In the genomic region with DNA sequence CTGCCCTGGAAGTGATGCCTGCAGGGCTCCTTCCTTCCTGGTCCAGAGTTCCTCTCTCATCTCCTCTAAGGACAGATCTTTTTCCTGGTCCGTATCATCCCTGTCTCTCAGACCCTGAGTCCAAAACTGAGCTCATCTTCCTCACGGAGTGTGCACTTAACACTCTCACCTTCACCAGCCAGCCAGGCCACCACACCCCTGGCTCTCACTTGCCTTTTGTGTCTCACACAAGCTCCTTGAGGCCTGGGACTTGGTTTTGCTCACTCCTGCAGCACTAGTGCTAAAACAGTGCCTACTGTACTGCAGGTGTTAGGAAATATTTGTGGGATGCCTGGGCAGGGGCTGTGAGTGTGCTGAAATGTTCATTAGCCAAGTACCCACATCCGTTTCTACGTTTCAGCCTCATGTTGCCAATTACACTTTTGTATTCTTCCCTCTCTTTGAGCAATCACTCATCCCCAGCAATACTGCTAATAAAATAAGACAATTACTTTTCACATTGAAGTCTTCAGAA, we compare ENCODE assay signal across 18 cellular contexts. TPM values are rescaled to one million over a fixed set of nuclear protein-coding genes. Genes with fewer than 3 reads are reported as not detected.
A peak's percentile ranks its signal among the peaks of the same experiment; 100 is the strongest.
DNase-seq lines count a peak whose midpoint lies in the region; ATAC-seq, FAIRE-seq and TF ChIP-seq lines count a peak whose summit lies in the region.
"Had no signal": no experiment of that assay in that cellular context is flagged by ENCODE, and none has a peak within 500 bp of the region (broad histone marks: within the 10 kb centered on the region; RNA-seq: fewer than 3 reads in every experiment).

No MANE protein-coding gene starts in this region.

- POLR2A ChIA-PET in GM12878 (lab: Charles Lee): no interaction called here

- no peak for DNase-seq in activated T-cell treated with anti-CD3 and anti-CD28 coated beads, Interleukin-2, amount 50 U/mL, for 24 hours
- no peak for DNase-seq in activated T-cell treated with anti-CD3 and anti-CD28 coated beads, Interleukin-2, amount 50 U/mL, for 4 hours
- DNase-seq in NOMO-1 (lab: John Stamatoyannopoulos, UW; ENCODE audit: unreplicated experiment in 2 of 2) (peak; percentile 36 to 44), GM12878 (ENCODE audit: low read depth, low spot score) (no peak), midbrain (lab: John Stamatoyannopoulos, UW) (no peak)
- DNase-seq: anterior cingulate cortex, cerebellar nuclear complex, heart right ventricle, KBM-7, mesendoderm, NCI-H2171, NCI-H748 treated with DMSO at 0.1 percent for 48 hours, uterus had no signal

- no peak overlapping the region for H3K9ac ChIP-seq in GM12878 (ENCODE audit: control insufficient read depth, insufficient read depth, low read length)

- CTCF ChIA-PET in GM12878 (lab: Yijun Ruan, JAX): no interaction called here

- H3K4me3 ChIP-seq in GM12878: no peak overlapping the region
- H3K4me3 ChIP-seq: heart right ventricle, right atrium auricular region, uterus had no signal

- peaks cover 41% of the 10 kb centered on the region for H3K4me1 Mint-ChIP-seq in activated T-cell treated with anti-CD3 and anti-CD28 coated beads, Interleukin-2, amount 50 U/mL, for 24 hours (ENCODE audit: low read depth)
- peaks cover 29% of the 10 kb centered on the region for H3K4me1 Mint-ChIP-seq in activated T-cell treated with anti-CD3 and anti-CD28 coated beads, Interleukin-2, amount 50 U/mL, for 4 hours (ENCODE audit: low read depth)
- H3K4me1 Mint-ChIP-seq in stimulated activated memory B cell treated with anti-CD40 and anti-IgM and Interleukin-4, amounts not matched to agents 10 μg/mL and 1 μg/mL and 100 μg/mL, for 72 hours: peaks cover 43% of the 10 kb centered on the region

- H2AFZ ChIP-seq in GM12878 (ENCODE audit: control insufficient read depth, low read depth, low read length): no peak overlapping the region

- no peaks in the 10 kb centered on the region for H3K9me3 ChIP-seq in GM12878 (replicated peaks; ENCODE audit: control insufficient read depth, insufficient read depth, low read length)
- H3K9me3 ChIP-seq: heart right ventricle, right atrium auricular region, uterus had no signal

- TF ChIP-seq RAD21 in GM12878 (IDR thresholded peaks at IDR 0.05; ENCODE audit: insufficient read depth, low read depth, low read length): no peak

- intact Hi-C loops in GM12878 (cut with micrococcal nuclease; ENCODE audit: unreplicated experiment): no loop called here

- H3K27me3 ChIP-seq in GM12878 (replicated peaks in 1 of 2; ENCODE audit: control insufficient read depth in 2 of 2, insufficient read depth in 2 of 2, low read length in 1 of 2): peaks cover 0 to 9% of the 10 kb centered on the region in 2 experiments; a peak in 2 of 4 replicates
- H3K27me3 ChIP-seq: heart right ventricle, right atrium auricular region, uterus had no signal

- FAIRE-seq in GM12878 (lab: Jason Lieb, UNC): no peak
- FAIRE-seq: islet of Langerhans had no signal

- H3K36me3 Mint-ChIP-seq in activated T-cell treated with anti-CD3 and anti-CD28 coated beads, Interleukin-2, amount 50 U/mL, for 24 hours (ENCODE audit: low read depth): peaks cover 3% of the 10 kb centered on the region
- H3K36me3 Mint-ChIP-seq in activated T-cell treated with anti-CD3 and anti-CD28 coated beads, Interleukin-2, amount 50 U/mL, for 4 hours (ENCODE audit: insufficient read depth): no peaks in the 10 kb centered on the region
- H3K36me3 Mint-ChIP-seq in stimulated activated memory B cell treated with anti-CD40 and anti-IgM and Interleukin-4, amounts not matched to agents 10 μg/mL and 1 μg/mL and 100 μg/mL, for 72 hours: no peaks in the 10 kb centered on the region

- BruUV-seq in GM12878 (replicated peaks; lab: Mats Ljungman, UMichigan): no TSS peak

- SMC1A ChIA-PET in GM12878 (lab: Charles Lee; ENCODE audit: uncharacterized antibody, unreplicated experiment): interaction anchor here (1.4 kb wide), 1 partner anchor 49 kb away, joined by 3 read pairs; no protein-coding TSS in a partner anchor

- no peak for TF ChIP-seq POLR2A in GM12878 (IDR thresholded peaks at IDR 0.05; ENCODE audit: low read depth, low read length)

- no peak for TF ChIP-seq EP300 in GM12878 (IDR thresholded peaks at IDR 0.05; ENCODE audit: borderline replicate concordance in 1 of 2, control insufficient read depth in 1 of 2, low read depth in 2 of 2, low read length in 2 of 2)

- H3K9me3 Mint-ChIP-seq in activated T-cell treated with anti-CD3 and anti-CD28 coated beads, Interleukin-2, amount 50 U/mL, for 24 hours: no peaks in the 10 kb centered on the region
- no peaks in the 10 kb centered on the region for H3K9me3 Mint-ChIP-seq in activated T-cell treated with anti-CD3 and anti-CD28 coated beads, Interleukin-2, amount 50 U/mL, for 4 hours
- H3K9me3 Mint-ChIP-seq in stimulated activated memory B cell treated with anti-CD40 and anti-IgM and Interleukin-4, amounts not matched to agents 10 μg/mL and 1 μg/mL and 100 μg/mL, for 72 hours: no peaks in the 10 kb centered on the region

- H3K4me1 ChIP-seq in GM12878 (ENCODE audit: control insufficient read depth, insufficient read depth, low read length): peaks cover 15% of the 10 kb centered on the region
- H3K4me1 ChIP-seq: right atrium auricular region, uterus had no signal

- RAD21 ChIA-PET in GM12878 (lab: Charles Lee; ENCODE audit: unreplicated experiment): interaction anchor here (1.3 kb wide), 1 partner anchor 21 kb away, joined by 3 read pairs; a partner anchor contains a TSS

- no peaks in the 10 kb centered on the region for H3K36me3 ChIP-seq in GM12878 (ENCODE audit: control insufficient read depth in 2 of 2, insufficient read depth in 2 of 2, low read length in 1 of 2)
- H3K36me3 ChIP-seq: uterus had no signal

- H3K27ac Mint-ChIP-seq in activated T-cell treated with anti-CD3 and anti-CD28 coated beads, Interleukin-2, amount 50 U/mL, for 24 hours: peak overlapping the region; percentile 29
- peak overlapping the region; percentile 66 for H3K27ac Mint-ChIP-seq in stimulated activated memory B cell treated with anti-CD40 and anti-IgM and Interleukin-4, amounts not matched to agents 10 μg/mL and 1 μg/mL and 100 μg/mL, for 72 hours

- no peaks in the 10 kb centered on the region for H4K20me1 ChIP-seq in GM12878 (ENCODE audit: control insufficient read depth, insufficient read depth)

- no peak overlapping the region; the same call in none of the 2 replicates for H3K4me2 ChIP-seq in GM12878 (ENCODE audit: control insufficient read depth, insufficient read depth)

- no peak for ATAC-seq in activated T-cell treated with anti-CD3 and anti-CD28 coated beads, Interleukin-2, amount 50 U/mL, for 4 hours
- ATAC-seq in GM12878: peak; percentile 38
- no peak for ATAC-seq in stimulated activated memory B cell treated with anti-CD40 and anti-IgM and Interleukin-4, amounts not matched to agents 10 μg/mL and 1 μg/mL and 100 μg/mL, for 72 hours
- no peak for ATAC-seq in GM18520 (IDR thresholded peaks at IDR 0.05; ENCODE audit: unreplicated experiment)
- ATAC-seq in GM18909 (IDR thresholded peaks at IDR 0.05; ENCODE audit: poor library complexity, unreplicated experiment): no peak

- H3K79me2 ChIP-seq in GM12878 (ENCODE audit: control insufficient read depth, insufficient read depth, low read length): no peaks in the 10 kb centered on the region

- H3K4me3 Mint-ChIP-seq in activated T-cell treated with anti-CD3 and anti-CD28 coated beads, Interleukin-2, amount 50 U/mL, for 24 hours: no peak overlapping the region
- H3K4me3 Mint-ChIP-seq in activated T-cell treated with anti-CD3 and anti-CD28 coated beads, Interleukin-2, amount 50 U/mL, for 4 hours: no peak overlapping the region
- no peak overlapping the region for H3K4me3 Mint-ChIP-seq in stimulated activated memory B cell treated with anti-CD40 and anti-IgM and Interleukin-4, amounts not matched to agents 10 μg/mL and 1 μg/mL and 100 μg/mL, for 72 hours

- WGBS in GM12878 (ENCODE audit: insufficient coverage, insufficient replicate concordance, low lambda C conversion rate, missing lambda C conversion rate): 28% methylated on average over 4 of the region's 4 CpGs

- H3K27ac ChIP-seq in GM12878 (ENCODE audit: control insufficient read depth, insufficient read depth): no peak overlapping the region
- H3K27ac ChIP-seq: heart right ventricle, right atrium auricular region, uterus had no signal

- H3K27me3 Mint-ChIP-seq in activated T-cell treated with anti-CD3 and anti-CD28 coated beads, Interleukin-2, amount 50 U/mL, for 24 hours: no peaks in the 10 kb centered on the region
- H3K27me3 Mint-ChIP-seq in activated T-cell treated with anti-CD3 and anti-CD28 coated beads, Interleukin-2, amount 50 U/mL, for 4 hours (ENCODE audit: low read depth): no peaks in the 10 kb centered on the region
- H3K27me3 Mint-ChIP-seq in stimulated activated memory B cell treated with anti-CD40 and anti-IgM and Interleukin-4, amounts not matched to agents 10 μg/mL and 1 μg/mL and 100 μg/mL, for 72 hours: no peaks in the 10 kb centered on the region

- in situ Hi-C loops in GM12878 (cut with MboI): no loop called here

- no peak for TF ChIP-seq CTCF in GM12878 (IDR thresholded peaks at IDR 0.05 in 2 of 3, conservative IDR thresholded peaks at IDR 0.05 in 1 of 3; ENCODE audit: control insufficient read depth in 2 of 3, extremely low read depth in 1 of 3, insufficient read depth in 1 of 3, low read depth in 3 of 3, low read length in 3 of 3)

RNA-seq across cellular contexts. Expression of a gene that starts 21.4 kb away (rescaled TPM):
- total RNA-seq in activated T-cell treated with anti-CD3 and anti-CD28 coated beads, Interleukin-2, amount 50 U/mL, for 4 hours: 10 to 100 TPM; 13.6 to 18.6 (median 14.5) TPM
- total RNA-seq in GM12878 (2013; cell fraction: nucleolus; rRNA removed): 76.0 and 77.9 TPM in 2 replicates
- 18.2 and 18.9 TPM in 2 replicates for total RNA-seq in GM12878 (2014; rRNA removed)
- total RNA-seq in GM12878 (2014; rRNA removed; fragmentation: Illumina TruSeq; extraction: Trizol): 16.4 and 17.9 TPM in 2 replicates
- total RNA-seq in GM12878 (2021): 18.1 and 20.1 TPM in 2 replicates
- 7.0 TPM for polyA plus RNA-seq in GM12878 (2011; ENCODE audit: low read depth)
- polyA plus RNA-seq in GM12878 (2011; rRNA removed): 42.8 and 51.8 TPM in 2 replicates
- polyA plus RNA-seq in GM12878 (2011; cell fraction: cytosol; rRNA removed): 40.4 and 45.2 TPM in 2 replicates
- polyA plus RNA-seq in GM12878 (2011; cell fraction: nucleus; rRNA removed): 113 and 115 TPM in 2 replicates
- 8.1 and 8.7 TPM in 2 replicates for polyA plus RNA-seq in GM12878 (2012)
- polyA plus RNA-seq in GM12878 (2014; fragmentation: Illumina TruSeq; extraction: Trizol): 19.5 and 19.7 TPM in 2 replicates
- 1 to 10 TPM; 4.9 to 6.0 TPM for polyA plus RNA-seq in GM12878 (2014; fragmentation: Nextera tagmentation; extraction: Ambion mirVana)
- 22.1 and 29.3 TPM in 2 replicates for polyA plus RNA-seq in GM12878 (2014; rRNA removed)
- polyA plus RNA-seq in GM12878 (2016; fragmentation: Nextera tagmentation; extraction: Ambion mirVana): 10 to 100 TPM in 1 of 2 experiments, under 1 TPM in 1; 0.98 to 12.3 TPM
- 38.9 and 46.2 TPM in 2 replicates for polyA minus RNA-seq in GM12878 (2011; rRNA and poly(A)+ RNA removed)
- 12.3 and 19.3 TPM in 2 replicates for polyA minus RNA-seq in GM12878 (2011; cell fraction: cytosol; rRNA and poly(A)+ RNA removed)
- 26.8 and 29.0 TPM in 2 replicates for polyA minus RNA-seq in GM12878 (2011; cell fraction: nucleus; rRNA and poly(A)+ RNA removed)

Comparison
In these comparisons a context has a peak if more than half of its experiments do, and no peak if none do; other contexts are left out.
1. DNase-seq: peak in NOMO-1 (2 of 2); none in activated T-cell treated with anti-CD3 and anti-CD28 coated beads, Interleukin-2, amount 50 U/mL, for 24 hours (single experiment), activated T-cell treated with anti-CD3 and anti-CD28 coated beads, Interleukin-2, amount 50 U/mL, for 4 hours (single experiment), GM12878 (single experiment) and midbrain (single experiment).